15 cellular contexts compared by ENCODE assay signal in genomic region chr15:64938192-64938591, GRCh38. TPM values are rescaled to one million over a fixed set of nuclear protein-coding genes. Genes with fewer than 3 reads are reported as not detected.
A peak's percentile ranks its signal among the peaks of the same experiment; 100 is the strongest.
DNase-seq lines count a peak whose midpoint lies in the region; ATAC-seq, FAIRE-seq and TF ChIP-seq lines count a peak whose summit lies in the region.
"Had no signal": no experiment of that assay in that cellular context is flagged by ENCODE, and none has a peak within 500 bp of the region (broad histone marks: within the 10 kb centered on the region; RNA-seq: fewer than 3 reads in every experiment).

No MANE protein-coding gene starts in this region.

- no peak for FAIRE-seq in bronchial epithelial cell (lab: Jason Lieb, UNC)

- H3K4me3 ChIP-seq in HCT116 (replicated peaks in 1 of 2; ENCODE audit: low read depth in 1 of 2, low read length in 2 of 2) (no peak overlapping the region), bronchial epithelial cell (ENCODE audit: low read depth, low read length) (no peak overlapping the region), mesendoderm (ENCODE audit: low read length) (no peak overlapping the region)

- peak overlapping the region; percentile 2; the same call in 1 of the 2 replicates for H3K4me2 ChIP-seq in HCT116 (ENCODE audit: low read length)
- H3K4me2 ChIP-seq in mesendoderm (ENCODE audit: low read length) = no peak overlapping the region

- no peaks in the 10 kb centered on the region for H4K20me1 ChIP-seq in HCT116 (ENCODE audit: insufficient read depth)

- H3K36me3 ChIP-seq in HCT116 (ENCODE audit: control insufficient read depth in 1 of 2, insufficient read depth in 2 of 2, low read length in 2 of 2) = no peaks in the 10 kb centered on the region
- H3K36me3 ChIP-seq in bronchial epithelial cell (ENCODE audit: control insufficient read depth, insufficient read depth, low read length) = no peaks in the 10 kb centered on the region
- H3K36me3 ChIP-seq in mesendoderm (ENCODE audit: control insufficient read depth, insufficient read depth, low read length) = no peaks in the 10 kb centered on the region

- H3K79me2 ChIP-seq in HCT116 (ENCODE audit: insufficient read depth, low read length) = no peaks in the 10 kb centered on the region
- H3K79me2 ChIP-seq in mesendoderm (ENCODE audit: control insufficient read depth, insufficient read depth, low read length) = no peaks in the 10 kb centered on the region

- CTCF ChIA-PET in HCT116 (lab: Charles Lee) = no interaction called here

- peaks cover 8 to 9% of the 10 kb centered on the region in 2 experiments; a peak in 3 of 4 replicates for H3K4me1 ChIP-seq in HCT116 (ENCODE audit: control insufficient read depth in 1 of 2, insufficient read depth in 2 of 2, low read length in 2 of 2)
- H3K4me1 ChIP-seq in mesendoderm (ENCODE audit: control insufficient read depth, low read depth, low read length) = no peaks in the 10 kb centered on the region

- TF ChIP-seq CTCF in HCT116 (IDR thresholded peaks at IDR 0.05 in 2 of 3, conservative IDR thresholded peaks at IDR 0.05 in 1 of 3; ENCODE audit: borderline replicate concordance in 1 of 3, insufficient read depth in 1 of 3, low read depth in 2 of 3, low read length in 2 of 3) = no peak
- TF ChIP-seq CTCF in bronchial epithelial cell (IDR thresholded peaks at IDR 0.05; ENCODE audit: insufficient read depth, low read length, severe bottlenecking) = no peak

- TF ChIP-seq POLR2A in HCT116 (IDR thresholded peaks at IDR 0.05; ENCODE audit: borderline replicate concordance, extremely low read depth, insufficient read depth, insufficient read length) = no peak

- H3K27me3 ChIP-seq in HCT116 (ENCODE audit: insufficient read depth, low read length) = no peaks in the 10 kb centered on the region
- no peaks in the 10 kb centered on the region for H3K27me3 ChIP-seq in bronchial epithelial cell (ENCODE audit: control insufficient read depth, insufficient read depth, low read length)
- no peaks in the 10 kb centered on the region for H3K27me3 ChIP-seq in mesendoderm (ENCODE audit: insufficient read depth, low read length, poor library complexity)

- H3K79me1 ChIP-seq in mesendoderm (ENCODE audit: low read length) = no peaks in the 10 kb centered on the region

- RAD21 ChIA-PET in HCT116 (lab: Charles Lee; ENCODE audit: low non-redundant PET in 1 of 2, low total read pairs in 2 of 2, uncharacterized antibody in 2 of 2, unreplicated experiment in 2 of 2) = no interaction called here

- POLR2A ChIA-PET in HCT116 (lab: Charles Lee) = no interaction called here

- DNase-seq in HCT116 (ENCODE audit: low read depth, low spot score) (peak; percentile 21), NCI-H2196 (lab: John Stamatoyannopoulos, UW; ENCODE audit: unreplicated experiment) (peak; percentile 15), bronchial epithelial cell (ENCODE audit: low read depth) (peak; percentile 82), mesendoderm (peak; percentile 55), NCI-H1092 (lab: John Stamatoyannopoulos, UW) (no peak), NCI-H1105 (lab: John Stamatoyannopoulos, UW) (no peak)
- DNase-seq: activated CD4-positive, alpha-beta T cell treated with anti-CD3 and anti-CD28 coated beads for 1 hour; activated T-cell treated with anti-CD3 and anti-CD28 coated beads, Interleukin-2, amount 50 U/mL, for 72 hours; amygdala; CD8-positive, alpha-beta memory T cell; effector CD8-positive, alpha-beta T cell; naive B cell; NCI-H1694; T-cell had no signal

- intact Hi-C loops in HCT116 (cut with micrococcal nuclease) = no loop called here

- H3K9me3 ChIP-seq in HCT116 (ENCODE audit: control insufficient read depth in 1 of 2, insufficient read depth in 1 of 2, low read depth in 1 of 2, low read length in 2 of 2) = no peaks in the 10 kb centered on the region

- no peak overlapping the region for H2BK120ac ChIP-seq in mesendoderm (ENCODE audit: low read depth, low read length)

- peak; percentile 50 for ATAC-seq in HCT116
- ATAC-seq in GM21717 (IDR thresholded peaks at IDR 0.05; ENCODE audit: unreplicated experiment) = no peak
- ATAC-seq: activated T-cell treated with anti-CD3 and anti-CD28 coated beads, Interleukin-2, amount 50 U/mL, for 72 hours; T-cell had no signal

- no peaks in the 10 kb centered on the region for H3K9me2 ChIP-seq in HCT116 (ENCODE audit: insufficient read depth)

- no peak overlapping the region for H2AFZ ChIP-seq in HCT116 (ENCODE audit: low read depth, low read length, poor library complexity, severe bottlenecking)

- no peak overlapping the region for H3K4ac ChIP-seq in mesendoderm (ENCODE audit: low read depth, low read length)

- no TSS peak for BruUV-seq in HCT116 (replicated peaks; lab: Mats Ljungman, UMichigan)

- no peak overlapping the region for H4K5ac ChIP-seq in mesendoderm (ENCODE audit: low read length)

- no peak overlapping the region for H4K8ac ChIP-seq in mesendoderm (ENCODE audit: low read depth, low read length)

- H2BK15ac ChIP-seq in mesendoderm (replicated peaks; ENCODE audit: low read depth) = no peak overlapping the region

- H3K27ac ChIP-seq in HCT116 (ENCODE audit: low read depth, low read length) (no peak overlapping the region), mesendoderm (ENCODE audit: low read depth, low read length) (no peak overlapping the region)

- no peak overlapping the region for H2AK5ac ChIP-seq in mesendoderm (ENCODE audit: low read length)

- H3K9ac ChIP-seq in HCT116 (ENCODE audit: low read length) (no peak overlapping the region), mesendoderm (ENCODE audit: low read length) (no peak overlapping the region)

- no peak overlapping the region for H2BK5ac ChIP-seq in mesendoderm (ENCODE audit: low read length)

- no peak overlapping the region for H3K18ac ChIP-seq in mesendoderm (ENCODE audit: low read length)

- no peak for TF ChIP-seq RAD21 in HCT116 (IDR thresholded peaks at IDR 0.05; ENCODE audit: low read depth)

- H3K23ac ChIP-seq in mesendoderm (ENCODE audit: low read length) = no peak overlapping the region

- WGBS in mesendoderm (ENCODE audit: extremely low coverage, insufficient coverage, low lambda C conversion rate) = no CpG with 5 or more reads among the region's 3 CpGs

- no peak overlapping the region for H3K56ac ChIP-seq in mesendoderm (ENCODE audit: low read length)

TF ChIP-seq in HCT116, 20 proteins besides CTCF, POLR2A, EP300 and RAD21:
- TF ChIP-seq JUND (IDR thresholded peaks at IDR 0.05) = peak; percentile 27; the same call in 1 of the 2 replicates
- TF ChIP-seq SRF (IDR thresholded peaks at IDR 0.05; ENCODE audit: low read depth) = no peak
- no peak for TF ChIP-seq CBX3 (IDR thresholded peaks at IDR 0.05; ENCODE audit: low read depth)
- peak; percentile 41; the same call in 1 of the 2 replicates for TF ChIP-seq FOSL1 (IDR thresholded peaks at IDR 0.05; ENCODE audit: low read depth)
TF ChIP-seq in HCT116: peak in this region for 2.

RNA-seq across cellular contexts. Expression of gene ANKDD1A, which starts 26.5 kb away (rescaled TPM):
- total RNA-seq in HCT116 (2021; ENCODE audit: unreplicated experiment) (8.1 TPM), bronchial epithelial cell (3.2 and 4.0 TPM in 2 replicates)
- 5.7 and 6.5 TPM in 2 replicates for polyA plus RNA-seq in HCT116 (2012)
- 1.2 TPM for polyA plus RNA-seq in mesendoderm (2013, experiment 1 of 2)
- polyA plus RNA-seq in mesendoderm (2013, experiment 2 of 2) = 1.4 TPM

RNA-seq across cellular contexts. Expression of gene SPG21, which starts 51.5 kb away (rescaled TPM):
- 72.7 TPM for total RNA-seq in HCT116 (2021; ENCODE audit: unreplicated experiment)
- 34.6 and 36.1 TPM in 2 replicates for polyA plus RNA-seq in HCT116 (2012)
- total RNA-seq in bronchial epithelial cell = 72.6 and 95.8 TPM in 2 replicates
- 43.1 TPM for polyA plus RNA-seq in mesendoderm (2013, experiment 1 of 2)
- polyA plus RNA-seq in mesendoderm (2013, experiment 2 of 2) = 43.8 TPM

Comparison
In these comparisons a context has a peak if more than half of its experiments do, and no peak if none do; other contexts are left out.
1. DNase-seq: peak in HCT116 (single experiment), NCI-H2196 (single experiment), bronchial epithelial cell (single experiment) and mesendoderm (single experiment); none in NCI-H1092 (single experiment) and NCI-H1105 (single experiment).